1 cellular context compared by ENCODE assay signal in the genomic region with DNA sequence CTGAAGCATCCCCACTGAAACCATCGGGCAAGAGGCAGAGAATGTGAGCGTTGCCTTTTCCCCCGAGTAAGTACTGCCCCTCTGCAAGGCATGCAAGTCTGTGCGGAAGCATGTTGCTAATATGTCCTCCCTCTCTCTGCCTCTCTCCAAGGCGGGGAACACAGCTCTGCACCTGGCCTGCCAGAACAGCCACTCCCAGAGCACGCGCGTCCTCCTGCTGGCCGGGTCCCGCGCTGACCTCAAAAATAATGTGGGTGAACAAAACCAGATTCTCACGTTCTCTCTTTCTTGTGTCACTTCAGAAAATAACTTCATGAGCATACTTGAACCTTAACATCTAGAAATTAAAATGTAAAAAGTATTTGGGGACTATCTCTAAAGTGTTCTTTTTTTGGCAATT.
A peak's percentile ranks its signal among the peaks of the same experiment; 100 is the strongest.
TF ChIP-seq lines count a peak whose summit lies in the region.

No MANE protein-coding gene starts in this region.

TF ChIP-seq in K562, 482 proteins besides CTCF, POLR2A, EP300 and RAD21:
- TF ChIP-seq MCM7 (IDR thresholded peaks at IDR 0.05) (no peak), E2F6 (IDR thresholded peaks at IDR 0.05; ENCODE audit: borderline replicate concordance in 1 of 2, extremely low read depth in 1 of 2, insufficient read depth in 1 of 2, insufficient read length in 1 of 2, low read depth in 1 of 2, low read length in 1 of 2, poor library complexity in 1 of 2, severe bottlenecking in 1 of 2) (peak in 1 of 2 experiments; percentile 34)
TF ChIP-seq in K562: peak in this region for 1.
